8 cellular contexts compared by ENCODE assay signal in genomic region chr3:160754855-160755747, GRCh38. TPM values are rescaled to one million over a fixed set of nuclear protein-coding genes. Genes with fewer than 3 reads are reported as not detected.
DNase-seq lines count a peak whose midpoint lies in the region; ATAC-seq and TF ChIP-seq lines count a peak whose summit lies in the region.

No MANE protein-coding gene starts in this region.

- H3K27ac Mint-ChIP-seq in activated B cell treated with CpG ODN at 0.5 μM for 24 hours, result peak overlapping the region; percentile 94

- peaks cover 3% of the 10 kb centered on the region for H3K36me3 Mint-ChIP-seq in activated B cell treated with CpG ODN at 0.5 μM for 24 hours (ENCODE audit: low read depth)

- CTCF ChIA-PET in activated B cell treated with CpG ODN at 0.5 μM for 24 hours (lab: Charles Lee), result no interaction called here

- POLR2A ChIA-PET in activated B cell treated with CpG ODN at 0.5 μM for 24 hours (lab: Charles Lee), result interaction anchor here (0.8 to 2.4 kb wide), 8 partner anchors 59 to 466 kb away, joined by 3 to 15 read pairs (median 4); partner anchors contain the start of genes KPNA4, NMD3 and TRIM59

- peak overlapping the region; percentile 71 for H3K4me3 ChIP-seq in AG09309 (ENCODE audit: control insufficient read depth, low read depth, low read length)
- H3K4me3 ChIP-seq in cardiac fibroblast (replicated peaks in 1 of 2; ENCODE audit: low read depth in 2 of 2, low read length in 2 of 2), result peak overlapping the region; percentile 70 to 74

- ATAC-seq in GM19023 (IDR thresholded peaks at IDR 0.05; ENCODE audit: unreplicated experiment) (peak; percentile 85), HG03175 (IDR thresholded peaks at IDR 0.05; ENCODE audit: unreplicated experiment) (peak; percentile 86), activated B cell treated with CpG ODN at 0.5 μM for 24 hours (ENCODE audit: low read depth) (peak; percentile 85)

- TF ChIP-seq CTCF in AG09309 (IDR thresholded peaks at IDR 0.05; ENCODE audit: control insufficient read depth, insufficient read depth, low read depth, low read length, missing control alignments), result no peak
- no peak for TF ChIP-seq CTCF in activated B cell treated with CpG ODN at 0.5 μM for 24 hours (IDR thresholded peaks at IDR 0.05)
- no peak for TF ChIP-seq CTCF in cardiac fibroblast (IDR thresholded peaks at IDR 0.05; ENCODE audit: low read depth, low read length)

- no peaks in the 10 kb centered on the region for H3K9me3 Mint-ChIP-seq in activated B cell treated with CpG ODN at 0.5 μM for 24 hours

- peaks cover 27% of the 10 kb centered on the region for H3K4me1 Mint-ChIP-seq in activated B cell treated with CpG ODN at 0.5 μM for 24 hours

- peak overlapping the region; percentile 92 for H3K4me3 Mint-ChIP-seq in activated B cell treated with CpG ODN at 0.5 μM for 24 hours

- H3K27me3 Mint-ChIP-seq in activated B cell treated with CpG ODN at 0.5 μM for 24 hours, result peaks cover 12% of the 10 kb centered on the region

- DNase-seq in AG09309 (ENCODE audit: low read depth) (peak; percentile 65), NCI-H2227 (lab: John Stamatoyannopoulos, UW; ENCODE audit: unreplicated experiment) (peak; percentile 91), activated B cell treated with CpG ODN at 0.5 μM for 24 hours (peak; percentile 79), cardiac fibroblast (ENCODE audit: low read depth in 2 of 2) (peak; percentile 91 to 95), inferior parietal cortex (ENCODE audit: extremely low spot score) (peak; percentile 89), smooth muscle cell of the brain vasculature (ENCODE audit: low read depth, low spot score) (peak; percentile 80)

- intact Hi-C loops in activated B cell treated with CpG ODN at 0.5 μM for 24 hours (cut with micrococcal nuclease), result loop anchor here (1.0 to 10.0 kb wide), 9 partner anchors 90 to 1953 kb away; partner anchors contain the start of genes B3GALNT1, IL12A, KPNA4 and MFSD1

RNA-seq across cellular contexts. Expression of gene PPM1L, which starts 0.9 kb away (rescaled TPM):
- total RNA-seq in activated B cell treated with CpG ODN at 0.5 μM for 24 hours, result 5.8 and 6.6 TPM in 2 replicates

Comparison
In these comparisons a context has a peak if more than half of its experiments do, and no peak if none do; other contexts are left out.
1. Peak in every context shown above with its lines: DNase-seq, ATAC-seq and H3K4me3 ChIP-seq.